Comparison of ENCODE assay signal across 32 cellular contexts in the genomic region with DNA sequence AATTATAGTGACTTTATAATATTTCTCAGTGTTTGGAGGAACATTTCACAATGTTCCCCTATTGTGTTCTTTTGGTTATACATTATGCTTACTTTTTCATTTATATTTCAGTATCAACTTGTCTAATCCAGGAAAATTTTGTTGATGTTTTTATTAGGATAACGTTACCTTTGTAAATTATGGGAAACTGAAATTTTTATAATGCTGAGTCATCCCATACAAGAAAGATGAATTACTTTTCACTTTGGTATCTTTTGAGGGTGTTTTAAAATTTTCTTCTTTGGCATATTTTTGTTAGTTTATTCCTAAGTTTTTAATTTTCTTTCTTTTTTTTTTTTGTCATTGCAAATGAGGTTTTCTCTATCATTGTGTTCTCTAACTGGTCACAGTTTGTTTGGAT.
"Had no signal": no experiment of that assay in that cellular context is flagged by ENCODE, and none has a peak within 500 bp of the region (broad histone marks: within the 10 kb centered on the region; RNA-seq: fewer than 3 reads in every experiment).

No MANE protein-coding gene starts in this region.

- H3K36me3 ChIP-seq: ascending aorta, breast epithelium, cardiac muscle cell, colonic mucosa, gastroesophageal sphincter, heart right ventricle, WERI-Rb-1 had no signal

- H3K4me1 ChIP-seq: ascending aorta, breast epithelium, colonic mucosa, foreskin keratinocyte, gastroesophageal sphincter, heart right ventricle had no signal

- H3K27me3 Mint-ChIP-seq: activated B cell treated with CpG ODN at 0.5 μM for 24 hours; activated CD8-positive, alpha-beta T cell treated with anti-CD3 and anti-CD28 coated beads for 36 hours; activated naive CD4-positive, alpha-beta T cell treated with anti-CD3 and anti-CD28 coated beads, Interleukin-2, amount 10 ng/mL, durations not matched to agents 7 days and 5 days; activated naive CD8-positive, alpha-beta T cell treated with anti-CD3 and anti-CD28 coated beads, Interleukin-2, amount 10 ng/mL, durations not matched to agents 7 days and 5 days; activated T-cell treated with anti-CD3 and anti-CD28 coated beads, Interleukin-2, amount 50 U/mL, for 24 hours; T-helper 17 cell had no signal

- DNase-seq: activated B cell treated with CpG ODN at 0.5 μM for 24 hours; activated CD4-positive, alpha-beta T cell treated with anti-CD3 and anti-CD28 coated beads for 48 hours; activated CD4-positive, alpha-beta T cell treated with anti-CD3 and anti-CD28 coated beads, Interleukin-2, amount 50 U/mL, for 1 hour; activated CD4-positive, alpha-beta T cell treated with anti-CD3 and anti-CD28 coated beads, Interleukin-2, amount 50 U/mL, for 48 hours; activated CD8-positive, alpha-beta memory T cell treated with anti-CD3 and anti-CD28 coated beads, Interleukin-2, amount 50 U/mL, for 48 hours; activated CD8-positive, alpha-beta T cell treated with anti-CD3 and anti-CD28 coated beads for 36 hours; activated gamma-delta T cell; activated naive CD4-positive, alpha-beta T cell; activated naive CD4-positive, alpha-beta T cell treated with anti-CD3 and anti-CD28 coated beads, Interleukin-2, amount 10 ng/mL, durations not matched to agents 7 days and 5 days; activated naive CD8-positive, alpha-beta T cell treated with anti-CD3 and anti-CD28 coated beads, Interleukin-2, amount 10 ng/mL, durations not matched to agents 7 days and 5 days; activated T-cell treated with anti-CD3 and anti-CD28 coated beads for 4 hours; activated T-cell treated with anti-CD3 and anti-CD28 coated beads, Interleukin-2, amount 50 U/mL, for 24 hours; activated T-cell treated with anti-CD3 and anti-CD28 coated beads, Interleukin-2, amount 50 U/mL, for 72 hours; central memory CD4-positive, alpha-beta T cell; cerebellar nuclear complex; colonic mucosa; effector CD8-positive, alpha-beta T cell; foreskin keratinocyte; heart right ventricle; T-helper 1 cell; T-helper 17 cell; T1000; WERI-Rb-1 had no signal

- H3K4me3 ChIP-seq: ascending aorta, breast epithelium, cardiac muscle cell, colonic mucosa, gastroesophageal sphincter, heart right ventricle had no signal

- H3K27me3 ChIP-seq: ascending aorta, breast epithelium, cardiac muscle cell, colonic mucosa, foreskin keratinocyte, gastroesophageal sphincter, heart right ventricle had no signal

- H3K27ac Mint-ChIP-seq: activated B cell treated with CpG ODN at 0.5 μM for 24 hours; activated CD8-positive, alpha-beta T cell treated with anti-CD3 and anti-CD28 coated beads for 36 hours; activated naive CD4-positive, alpha-beta T cell treated with anti-CD3 and anti-CD28 coated beads, Interleukin-2, amount 10 ng/mL, durations not matched to agents 7 days and 5 days; activated naive CD4-positive, alpha-beta T cell treated with anti-CD3 and anti-CD28 coated beads, Interleukin-2, amount 50 U/mL, for 72 hours; activated naive CD8-positive, alpha-beta T cell treated with anti-CD3 and anti-CD28 coated beads, Interleukin-2, amount 10 ng/mL, durations not matched to agents 7 days and 5 days; activated T-cell treated with anti-CD3 and anti-CD28 coated beads, Interleukin-2, amount 50 U/mL, for 24 hours; activated T-cell treated with anti-CD3 and anti-CD28 coated beads, Interleukin-2, amount 50 U/mL, for 72 hours; brain; T-helper 17 cell; T-helper 2 cell treated with Interferon-gamma antibody and Interleukin-4, amounts not matched to agents 5 μg/mL and 100 μg/mL, for 36 hours had no signal

- H3K4me3 Mint-ChIP-seq: activated B cell treated with CpG ODN at 0.5 μM for 24 hours; activated CD8-positive, alpha-beta T cell treated with anti-CD3 and anti-CD28 coated beads for 36 hours; activated naive CD4-positive, alpha-beta T cell treated with anti-CD3 and anti-CD28 coated beads, Interleukin-2, amount 10 ng/mL, durations not matched to agents 7 days and 5 days; activated naive CD8-positive, alpha-beta T cell treated with anti-CD3 and anti-CD28 coated beads, Interleukin-2, amount 10 ng/mL, durations not matched to agents 7 days and 5 days; activated T-cell treated with anti-CD3 and anti-CD28 coated beads, Interleukin-2, amount 50 U/mL, for 24 hours; activated T-cell treated with anti-CD3 and anti-CD28 coated beads, Interleukin-2, amount 50 U/mL, for 72 hours; brain; T-helper 17 cell; T-helper 2 cell treated with Interferon-gamma antibody and Interleukin-4, amounts not matched to agents 5 μg/mL and 100 μg/mL, for 36 hours had no signal

- ATAC-seq: activated CD4-positive, CD25-positive, alpha-beta regulatory T cell treated with anti-CD3 and anti-CD28 coated beads, Interleukin-2, amount 50 U/mL, for 24 hours; activated CD8-positive, alpha-beta T cell treated with anti-CD3 and anti-CD28 coated beads for 36 hours; activated naive CD4-positive, alpha-beta T cell treated with anti-CD3 and anti-CD28 coated beads, Interleukin-2, amount 50 U/mL, for 72 hours; activated T-cell treated with anti-CD3 and anti-CD28 coated beads, Interleukin-2, amount 50 U/mL, for 72 hours; esophagus mucosa; foreskin keratinocyte; gastroesophageal sphincter; heart right ventricle; T-helper 17 cell had no signal

- H3K36me3 Mint-ChIP-seq: activated naive CD4-positive, alpha-beta T cell treated with anti-CD3 and anti-CD28 coated beads, Interleukin-2, amount 10 ng/mL, durations not matched to agents 7 days and 5 days; activated naive CD4-positive, alpha-beta T cell treated with anti-CD3 and anti-CD28 coated beads, Interleukin-2, amount 50 U/mL, for 72 hours; activated naive CD8-positive, alpha-beta T cell treated with anti-CD3 and anti-CD28 coated beads, Interleukin-2, amount 10 ng/mL, durations not matched to agents 7 days and 5 days; brain had no signal

- H3K27ac ChIP-seq: ascending aorta, breast epithelium, cardiac muscle cell, colonic mucosa, foreskin keratinocyte, gastroesophageal sphincter, heart right ventricle, WERI-Rb-1 had no signal

- H3K9me3 ChIP-seq: ascending aorta, breast epithelium, colonic mucosa, gastroesophageal sphincter, heart right ventricle had no signal

- H3K4me1 Mint-ChIP-seq: activated B cell treated with CpG ODN at 0.5 μM for 24 hours; activated naive CD4-positive, alpha-beta T cell treated with anti-CD3 and anti-CD28 coated beads, Interleukin-2, amount 10 ng/mL, durations not matched to agents 7 days and 5 days; activated naive CD8-positive, alpha-beta T cell treated with anti-CD3 and anti-CD28 coated beads, Interleukin-2, amount 10 ng/mL, durations not matched to agents 7 days and 5 days; brain; T-helper 17 cell had no signal

- H3K9me3 Mint-ChIP-seq: activated B cell treated with CpG ODN at 0.5 μM for 24 hours; activated CD8-positive, alpha-beta T cell treated with anti-CD3 and anti-CD28 coated beads for 36 hours; activated naive CD4-positive, alpha-beta T cell treated with anti-CD3 and anti-CD28 coated beads, Interleukin-2, amount 10 ng/mL, durations not matched to agents 7 days and 5 days; activated naive CD8-positive, alpha-beta T cell treated with anti-CD3 and anti-CD28 coated beads, Interleukin-2, amount 10 ng/mL, durations not matched to agents 7 days and 5 days; activated T-cell treated with anti-CD3 and anti-CD28 coated beads, Interleukin-2, amount 50 U/mL, for 72 hours; brain; T-helper 2 cell treated with Interferon-gamma antibody and Interleukin-4, amounts not matched to agents 5 μg/mL and 100 μg/mL, for 36 hours had no signal
